ENCODE assay signal across 10 cellular contexts in the genomic region with DNA sequence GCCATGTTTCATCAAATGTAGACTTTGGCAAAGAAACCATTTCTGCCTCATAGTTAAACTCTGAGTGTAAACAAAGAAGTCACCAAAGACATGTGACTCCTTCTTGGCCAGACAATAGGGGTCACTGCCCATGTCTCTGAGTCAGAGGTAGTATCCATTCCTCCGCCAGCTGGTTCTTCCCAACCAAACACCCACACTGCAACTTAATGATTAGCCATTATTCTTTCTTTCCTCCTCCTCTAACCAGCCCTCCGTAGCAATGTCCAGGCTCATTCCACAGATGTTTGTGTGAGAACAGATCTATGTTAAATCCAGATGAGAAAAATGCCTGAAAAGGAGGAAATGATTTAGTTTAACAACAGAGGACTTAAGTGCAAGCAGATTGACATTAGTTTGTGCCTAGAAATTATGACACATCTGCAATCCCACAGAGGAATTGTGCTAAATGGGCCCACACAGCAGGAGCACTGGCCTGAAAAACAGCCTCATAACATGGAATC.
DNase-seq lines count a peak whose midpoint lies in the region; ATAC-seq and TF ChIP-seq lines count a peak whose summit lies in the region.
"Had no signal": no experiment of that assay in that cellular context is flagged by ENCODE, and none has a peak within 500 bp of the region (broad histone marks: within the 10 kb centered on the region; RNA-seq: fewer than 3 reads in every experiment).

No MANE protein-coding gene starts in this region.

- no peak overlapping the region for H2AFZ ChIP-seq in hepatocyte
- no peak overlapping the region for H2AFZ ChIP-seq in smooth muscle cell (ENCODE audit: low read depth)

- DNase-seq in HCEC 1CT (peak; percentile 95), body of pancreas (peak; percentile 73 to 91 (median 84)), hepatocyte (ENCODE audit: low spot score) (peak; percentile 71), smooth muscle cell (lab: John Stamatoyannopoulos, UW; ENCODE audit: unreplicated experiment) (no peak)
- DNase-seq in effector memory CD8-positive, alpha-beta T cell = no peak
- no peak for DNase-seq in activated T-helper 2 cell treated with anti-CD3 and anti-CD28 coated beads, Interferon-gamma antibody, Interleukin-2, Interleukin-4, amounts not matched to agents 10 μg/mL and 5 μg/mL and 100 μg/mL, durations not matched to agents 14 hours and 24 hours and 36 hours (ENCODE audit: low spot score)
- DNase-seq: activated naive CD4-positive, alpha-beta T cell treated with anti-CD3 and anti-CD28 coated beads for 36 hours; T-helper 17 cell had no signal

- H3K27ac ChIP-seq in body of pancreas = peak overlapping the region; percentile 69 to 85 (median 74)
- peak overlapping the region; percentile 82 for H3K27ac ChIP-seq in hepatocyte
- H3K27ac ChIP-seq in smooth muscle cell (ENCODE audit: low read depth) = peak overlapping the region; percentile 79

- H3K4me3 Mint-ChIP-seq in effector memory CD8-positive, alpha-beta T cell = no peak overlapping the region
- no peak overlapping the region for H3K4me3 Mint-ChIP-seq in activated T-helper 2 cell treated with anti-CD3 and anti-CD28 coated beads, Interferon-gamma antibody, Interleukin-2, Interleukin-4, amounts not matched to agents 10 μg/mL and 5 μg/mL and 100 μg/mL, durations not matched to agents 14 hours and 24 hours and 36 hours (ENCODE audit: low read depth)
- H3K4me3 Mint-ChIP-seq: activated naive CD4-positive, alpha-beta T cell treated with anti-CD3 and anti-CD28 coated beads for 36 hours; T-helper 17 cell had no signal

- H3K79me2 ChIP-seq in hepatocyte (no peaks in the 10 kb centered on the region), smooth muscle cell (ENCODE audit: low read depth) (no peaks in the 10 kb centered on the region)

- H3K4me3 ChIP-seq in body of pancreas = no peak overlapping the region
- no peak overlapping the region for H3K4me3 ChIP-seq in hepatocyte
- H3K4me3 ChIP-seq in smooth muscle cell = no peak overlapping the region

- no peak overlapping the region for H3K27ac Mint-ChIP-seq in effector memory CD8-positive, alpha-beta T cell
- H3K27ac Mint-ChIP-seq in activated T-helper 2 cell treated with anti-CD3 and anti-CD28 coated beads, Interferon-gamma antibody, Interleukin-2, Interleukin-4, amounts not matched to agents 10 μg/mL and 5 μg/mL and 100 μg/mL, durations not matched to agents 14 hours and 24 hours and 36 hours = no peak overlapping the region
- H3K27ac Mint-ChIP-seq: activated naive CD4-positive, alpha-beta T cell treated with anti-CD3 and anti-CD28 coated beads for 36 hours; T-helper 17 cell had no signal

- H3K36me3 Mint-ChIP-seq in effector memory CD8-positive, alpha-beta T cell (ENCODE audit: insufficient read depth) = no peaks in the 10 kb centered on the region
- no peaks in the 10 kb centered on the region for H3K36me3 Mint-ChIP-seq in activated T-helper 2 cell treated with anti-CD3 and anti-CD28 coated beads, Interferon-gamma antibody, Interleukin-2, Interleukin-4, amounts not matched to agents 10 μg/mL and 5 μg/mL and 100 μg/mL, durations not matched to agents 14 hours and 24 hours and 36 hours (ENCODE audit: low read depth)

- H3K9ac ChIP-seq in smooth muscle cell (ENCODE audit: low read depth) = peak overlapping the region; percentile 6

- peaks cover 13 to 19% of the 10 kb centered on the region in 2 donors for H3K27me3 Mint-ChIP-seq in effector memory CD8-positive, alpha-beta T cell
- no peaks in the 10 kb centered on the region for H3K27me3 Mint-ChIP-seq in activated T-helper 2 cell treated with anti-CD3 and anti-CD28 coated beads, Interferon-gamma antibody, Interleukin-2, Interleukin-4, amounts not matched to agents 10 μg/mL and 5 μg/mL and 100 μg/mL, durations not matched to agents 14 hours and 24 hours and 36 hours (ENCODE audit: low read depth)

- H4K20me1 ChIP-seq in hepatocyte (ENCODE audit: insufficient read depth, poor library complexity, severe bottlenecking) (no peaks in the 10 kb centered on the region), smooth muscle cell (ENCODE audit: low read depth) (no peaks in the 10 kb centered on the region)

- no peaks in the 10 kb centered on the region for H3K9me2 ChIP-seq in hepatocyte (replicated peaks; ENCODE audit: insufficient read depth)

- ATAC-seq in body of pancreas (peak; percentile 99), GM19455 (IDR thresholded peaks at IDR 0.05; ENCODE audit: unreplicated experiment) (no peak), HG03039 (IDR thresholded peaks at IDR 0.05; ENCODE audit: unreplicated experiment) (no peak)
- ATAC-seq in effector memory CD8-positive, alpha-beta T cell (replicated peaks) = no peak
- ATAC-seq: T-helper 17 cell had no signal

- no peaks in the 10 kb centered on the region for H3K9me3 Mint-ChIP-seq in effector memory CD8-positive, alpha-beta T cell
- no peaks in the 10 kb centered on the region for H3K9me3 Mint-ChIP-seq in activated T-helper 2 cell treated with anti-CD3 and anti-CD28 coated beads, Interferon-gamma antibody, Interleukin-2, Interleukin-4, amounts not matched to agents 10 μg/mL and 5 μg/mL and 100 μg/mL, durations not matched to agents 14 hours and 24 hours and 36 hours
- H3K9me3 Mint-ChIP-seq: activated naive CD4-positive, alpha-beta T cell treated with anti-CD3 and anti-CD28 coated beads for 36 hours had no signal

- 5 to 16% methylated on average over 2 of the region's 2 CpGs for WGBS in body of pancreas, 2 donors
- 17% methylated on average over 2 of the region's 2 CpGs for WGBS in hepatocyte (ENCODE audit: low lambda C conversion rate, missing lambda C conversion rate)
- 4% methylated on average over 2 of the region's 2 CpGs for WGBS in smooth muscle cell (ENCODE audit: low lambda C conversion rate)

- H3K4me1 ChIP-seq in body of pancreas (peaks cover 19% of the 10 kb centered on the region), hepatocyte (ENCODE audit: insufficient read depth) (peaks cover 12% of the 10 kb centered on the region), smooth muscle cell (ENCODE audit: low read depth) (peaks cover 10% of the 10 kb centered on the region)

- no peaks in the 10 kb centered on the region for H3F3A ChIP-seq in smooth muscle cell (ENCODE audit: low read depth)

- intact Hi-C loops in body of pancreas (cut with DNase I) = no loop called here
- intact Hi-C loops in activated T-helper 2 cell treated with anti-CD3 and anti-CD28 coated beads, Interferon-gamma antibody, Interleukin-2, Interleukin-4, amounts not matched to agents 10 μg/mL and 5 μg/mL and 100 μg/mL, durations not matched to agents 14 hours and 24 hours and 36 hours (cut with micrococcal nuclease) = no loop called here

- no peaks in the 10 kb centered on the region for H3K36me3 ChIP-seq in body of pancreas (replicated peaks in 1 of 2; ENCODE audit: insufficient read depth in 1 of 2, low read depth in 2 of 2)
- H3K36me3 ChIP-seq in hepatocyte (replicated peaks; ENCODE audit: insufficient read depth, low read depth) = no peaks in the 10 kb centered on the region
- no peaks in the 10 kb centered on the region for H3K36me3 ChIP-seq in smooth muscle cell (ENCODE audit: low read depth)

- H3K4me1 Mint-ChIP-seq in effector memory CD8-positive, alpha-beta T cell (ENCODE audit: low read depth in 2 of 2) = no peaks in the 10 kb centered on the region
- no peaks in the 10 kb centered on the region for H3K4me1 Mint-ChIP-seq in activated T-helper 2 cell treated with anti-CD3 and anti-CD28 coated beads, Interferon-gamma antibody, Interleukin-2, Interleukin-4, amounts not matched to agents 10 μg/mL and 5 μg/mL and 100 μg/mL, durations not matched to agents 14 hours and 24 hours and 36 hours (ENCODE audit: low read depth)
- H3K4me1 Mint-ChIP-seq: T-helper 17 cell had no signal

- peak in 1 of 3 donors; percentile 14 for TF ChIP-seq POLR2A in body of pancreas (IDR thresholded peaks at IDR 0.05)

- no peaks in the 10 kb centered on the region for H3K27me3 ChIP-seq in body of pancreas
- H3K27me3 ChIP-seq in hepatocyte = no peaks in the 10 kb centered on the region
- no peaks in the 10 kb centered on the region for H3K27me3 ChIP-seq in smooth muscle cell (ENCODE audit: low read depth)

- H3K9me3 ChIP-seq in body of pancreas (no peaks in the 10 kb centered on the region), hepatocyte (ENCODE audit: low read depth) (no peaks in the 10 kb centered on the region), smooth muscle cell (replicated peaks; ENCODE audit: low read depth) (no peaks in the 10 kb centered on the region)

- H3K4me2 ChIP-seq in hepatocyte = peak overlapping the region; percentile 10
- peak overlapping the region; percentile 56 for H3K4me2 ChIP-seq in smooth muscle cell

- TF ChIP-seq CTCF in body of pancreas (IDR thresholded peaks at IDR 0.05) = peak in 2 of 7 experiments; percentile 2 to 12
- TF ChIP-seq CTCF in hepatocyte (IDR thresholded peaks at IDR 0.05; ENCODE audit: poor library complexity) = no peak
- no peak for TF ChIP-seq CTCF in smooth muscle cell (IDR thresholded peaks at IDR 0.05; ENCODE audit: borderline replicate concordance, insufficient read depth, poor library complexity, severe bottlenecking)

Comparison
In these comparisons a context has a peak if more than half of its experiments do, and no peak if none do; other contexts are left out.
1. DNase-seq: peak in HCEC 1CT (single experiment), body of pancreas (4 of 4) and hepatocyte (single experiment); none in smooth muscle cell (single experiment), effector memory CD8-positive, alpha-beta T cell (0 of 3) and activated T-helper 2 cell treated with anti-CD3 and anti-CD28 coated beads, Interferon-gamma antibody, Interleukin-2, Interleukin-4, amounts not matched to agents 10 μg/mL and 5 μg/mL and 100 μg/mL, durations not matched to agents 14 hours and 24 hours and 36 hours (single experiment).
2. Peak in every context shown above with its lines, with median percentiles within 50 percentile points of each other: H3K27ac ChIP-seq.